ENCODE assay signal across 11 cellular contexts in the genomic region with DNA sequence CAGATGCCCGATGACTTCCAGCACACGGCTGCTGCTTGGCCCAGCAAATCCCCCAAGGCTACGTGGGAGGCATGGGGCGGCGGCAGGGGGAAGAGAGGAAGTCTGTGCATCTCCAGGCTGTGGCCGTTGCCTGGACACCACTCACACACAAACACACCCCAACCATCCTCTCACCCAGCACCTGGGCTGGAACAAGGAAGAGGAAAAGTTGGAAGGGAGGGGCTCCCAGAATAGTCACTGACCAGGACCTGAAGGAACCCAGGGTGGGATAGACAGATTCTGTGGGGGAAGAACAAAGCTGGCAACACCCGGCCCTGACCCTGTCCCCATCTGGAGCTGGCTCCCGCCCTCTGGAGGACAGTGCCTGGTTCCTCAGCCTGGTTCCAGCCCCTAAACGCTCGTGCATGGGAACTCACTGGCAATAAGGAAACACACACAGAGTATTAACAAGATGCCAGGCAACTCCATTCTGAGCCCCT. TPM values are rescaled to one million over a fixed set of nuclear protein-coding genes. Genes with fewer than 3 reads are reported as not detected.
A peak's percentile ranks its signal among the peaks of the same experiment; 100 is the strongest.
DNase-seq lines count a peak whose midpoint lies in the region; ATAC-seq and TF ChIP-seq lines count a peak whose summit lies in the region.
"Had no signal": no experiment of that assay in that cellular context is flagged by ENCODE, and none has a peak within 500 bp of the region (broad histone marks: within the 10 kb centered on the region; RNA-seq: fewer than 3 reads in every experiment).

No MANE protein-coding gene starts in this region.

- no peaks in the 10 kb centered on the region for H3K9me3 ChIP-seq in T-helper 17 cell (ENCODE audit: control insufficient read depth, low read length, poor library complexity, severe bottlenecking)
- H3K9me3 ChIP-seq in upper lobe of left lung = no peaks in the 10 kb centered on the region
- H3K9me3 ChIP-seq: MG63, thoracic aorta had no signal

- H3K4me3 Mint-ChIP-seq in activated naive CD4-positive, alpha-beta T cell treated with anti-CD3 and anti-CD28 coated beads, Interleukin-2, amount 10 ng/mL, durations not matched to agents 7 days and 5 days = no peak overlapping the region
- H3K4me3 Mint-ChIP-seq in T-helper 17 cell = no peak overlapping the region

- H3K36me3 ChIP-seq in upper lobe of left lung = peaks cover 13 to 46% (median 44%) of the 10 kb centered on the region in 4 donors

- no peaks in the 10 kb centered on the region for H3K9me3 Mint-ChIP-seq in activated naive CD4-positive, alpha-beta T cell treated with anti-CD3 and anti-CD28 coated beads, Interleukin-2, amount 10 ng/mL, durations not matched to agents 7 days and 5 days
- H3K9me3 Mint-ChIP-seq: CD4-positive, CD25-positive, alpha-beta regulatory T cell had no signal

- H3K36me3 Mint-ChIP-seq in activated naive CD4-positive, alpha-beta T cell treated with anti-CD3 and anti-CD28 coated beads, Interleukin-2, amount 10 ng/mL, durations not matched to agents 7 days and 5 days = peaks cover 31% of the 10 kb centered on the region
- H3K36me3 Mint-ChIP-seq in T-helper 17 cell (ENCODE audit: low read depth) = peaks cover 2% of the 10 kb centered on the region

- TF ChIP-seq CTCF in upper lobe of left lung (IDR thresholded peaks at IDR 0.05) = no peak

- no peak for ATAC-seq in T-helper 17 cell
- ATAC-seq in upper lobe of left lung (ENCODE audit: low FRiP score in 2 of 2) = peak; percentile 50 to 86

- no peak overlapping the region for H3K27ac ChIP-seq in upper lobe of left lung
- H3K27ac ChIP-seq: thoracic aorta had no signal

- H3K4me1 Mint-ChIP-seq in activated naive CD4-positive, alpha-beta T cell treated with anti-CD3 and anti-CD28 coated beads, Interleukin-2, amount 10 ng/mL, durations not matched to agents 7 days and 5 days = peaks cover 36% of the 10 kb centered on the region
- H3K4me1 Mint-ChIP-seq in T-helper 17 cell = peaks cover 32% of the 10 kb centered on the region

- peak overlapping the region; percentile 14 for H3K27ac Mint-ChIP-seq in activated naive CD4-positive, alpha-beta T cell treated with anti-CD3 and anti-CD28 coated beads, Interleukin-2, amount 10 ng/mL, durations not matched to agents 7 days and 5 days
- H3K27ac Mint-ChIP-seq in T-helper 17 cell = peak overlapping the region; percentile 21

- no peak for TF ChIP-seq EP300 in upper lobe of left lung (IDR thresholded peaks at IDR 0.05)

- CTCF ChIA-PET in activated naive CD4-positive, alpha-beta T cell treated with anti-CD3 and anti-CD28 coated beads, Interleukin-2, amount 10 ng/mL, durations not matched to agents 7 days and 5 days (lab: Charles Lee) = interaction anchor here (1.0 kb wide), 1 partner anchor 43 kb away, joined by 3 read pairs; no protein-coding TSS in a partner anchor

- no peak overlapping the region for H3K4me3 ChIP-seq in upper lobe of left lung
- H3K4me3 ChIP-seq: MG63, thoracic aorta had no signal

- TF ChIP-seq POLR2A in upper lobe of left lung (IDR thresholded peaks at IDR 0.05) = no peak

- no peaks in the 10 kb centered on the region for H3K27me3 ChIP-seq in upper lobe of left lung
- H3K27me3 ChIP-seq: MG63 had no signal

- no peaks in the 10 kb centered on the region for H3K27me3 Mint-ChIP-seq in activated naive CD4-positive, alpha-beta T cell treated with anti-CD3 and anti-CD28 coated beads, Interleukin-2, amount 10 ng/mL, durations not matched to agents 7 days and 5 days
- no peaks in the 10 kb centered on the region for H3K27me3 Mint-ChIP-seq in T-helper 17 cell
- H3K27me3 Mint-ChIP-seq: CD4-positive, CD25-positive, alpha-beta regulatory T cell had no signal

- WGBS in upper lobe of left lung, 2 donors = 35 to 65% methylated on average over 8 to 9 of the region's 10 CpGs

- H3K4me1 ChIP-seq in upper lobe of left lung = peaks cover under 1 to 55% (median 25%) of the 10 kb centered on the region in 4 donors

- no peak for DNase-seq in activated naive CD4-positive, alpha-beta T cell treated with anti-CD3 and anti-CD28 coated beads, Interleukin-2, amount 10 ng/mL, durations not matched to agents 7 days and 5 days
- DNase-seq in activated naive CD4-positive, alpha-beta T cell treated with Interleukin-2 at 50 U/mL for 16 hours = no peak
- DNase-seq in T-helper 17 cell (no peak), glomerular visceral epithelial cell (ENCODE audit: extremely low spot score) (peak; percentile 80), upper lobe of left lung (peak in 1 of 2 donors; percentile 61), activated gamma-delta T cell (lab: John Stamatoyannopoulos, UW) (no peak), NCI-H82 (lab: John Stamatoyannopoulos, UW) (no peak), HK-2 (ENCODE audit: unreplicated experiment) (no peak)
- DNase-seq: CD4-positive, CD25-positive, alpha-beta regulatory T cell; MG63 had no signal

RNA-seq across cellular contexts. Expression of gene PPP6R1, which starts 11.2 kb away (rescaled TPM):
- total RNA-seq in T-helper 17 cell = 100 to 1,000 TPM; 183 to 186 TPM
- 100 to 1,000 TPM in 1 of 6 donors, 10 to 100 TPM in 5; 49.0 to 104 (median 76.7) TPM for total RNA-seq in upper lobe of left lung

RNA-seq across cellular contexts. Expression of gene TMEM86B, which starts 19.1 kb away (rescaled TPM):
- 10 to 100 TPM; 12.4 to 12.8 TPM for total RNA-seq in T-helper 17 cell
- 10 to 100 TPM in 1 of 6 donors, 1 to 10 TPM in 5; 2.0 to 10.5 (median 4.8) TPM for total RNA-seq in upper lobe of left lung

RNA-seq across cellular contexts. Expression of gene HSPBP1, which starts 32.2 kb away (rescaled TPM):
- total RNA-seq in T-helper 17 cell = 10 to 100 TPM; 19.1 to 23.1 TPM
- 10 to 100 TPM; 21.0 to 34.6 (median 30.1) TPM for total RNA-seq in upper lobe of left lung

RNA-seq across cellular contexts. Expression of gene BRSK1, which starts 36.1 kb away (rescaled TPM):
- total RNA-seq in T-helper 17 cell (1 to 10 TPM; 3.0 to 7.4 TPM), upper lobe of left lung (1 to 10 TPM in 5 of 6 donors, not detected in 1; 1.0 to 2.7 (median 1.1) TPM)

RNA-seq across cellular contexts. Expression of gene PTPRH, which starts 38.4 kb away (rescaled TPM):
- not detected for total RNA-seq in T-helper 17 cell
- 1 to 10 TPM in 1 of 6 donors, under 1 TPM in 4, not detected in 1; 0.30 to 3.1 (median 0.67) TPM for total RNA-seq in upper lobe of left lung
- total RNA-seq: CD4-positive, CD25-positive, alpha-beta regulatory T cell had no signal
